In genomic region chr19:1383311-1384084, GRCh38 we compare ENCODE assay signal across 8 cellular contexts. TPM values are rescaled to one million over a fixed set of nuclear protein-coding genes. Genes with fewer than 3 reads are reported as not detected.
A peak's percentile ranks its signal among the peaks of the same experiment; 100 is the strongest.
DNase-seq lines count a peak whose midpoint lies in the region; ATAC-seq, FAIRE-seq and TF ChIP-seq lines count a peak whose summit lies in the region.

Gene NDUFS7, plus strand, starts transcription at chr19:1383907. Its CDS starts 20 bp downstream, at chr19:1383927.

- H3K27me3 Mint-ChIP-seq in T-cell, result peaks cover 0 to 5% of the 10 kb centered on the region in 2 donors

- H3K9ac ChIP-seq in adipocyte (ENCODE audit: low read length), result peak within 1 kb of the TSS; percentile 94

- TF ChIP-seq POLR2A in GM12892 (IDR thresholded peaks at IDR 0.05; ENCODE audit: low read depth, low read length) (peak; percentile 76; the same call in 1 of the 2 replicates), heart left ventricle (IDR thresholded peaks at IDR 0.05) (peak; percentile 34 to 69), upper lobe of left lung (IDR thresholded peaks at IDR 0.05) (peak; percentile 32 to 76 (median 46))

- peak; percentile 63 for ATAC-seq in HG02852 (IDR thresholded peaks at IDR 0.05; ENCODE audit: unreplicated experiment)
- ATAC-seq in T-cell (replicated peaks in 1 of 4), result peak; percentile 85 to 89 (median 88)
- peak; percentile 70 to 88 (median 85) for ATAC-seq in heart left ventricle
- ATAC-seq in upper lobe of left lung (ENCODE audit: low FRiP score in 2 of 2), result peak; percentile 94 to 96

- TF ChIP-seq CTCF in heart left ventricle (IDR thresholded peaks at IDR 0.05), result peak in 2 of 12 donors; percentile 4 to 8
- peak in 5 of 6 experiments; percentile 16 to 86 (median 68) for TF ChIP-seq CTCF in upper lobe of left lung (IDR thresholded peaks at IDR 0.05)

- H3K27me3 ChIP-seq in adipocyte (replicated peaks; ENCODE audit: control insufficient read depth, insufficient read depth, low read length), result no peaks in the 10 kb centered on the region
- no peaks in the 10 kb centered on the region for H3K27me3 ChIP-seq in heart left ventricle
- no peaks in the 10 kb centered on the region for H3K27me3 ChIP-seq in upper lobe of left lung

- peak within 1 kb of the TSS; percentile 92 to 99 (median 96) for H3K27ac ChIP-seq in heart left ventricle
- peak within 1 kb of the TSS; percentile 87 to 94 (median 88) for H3K27ac ChIP-seq in upper lobe of left lung

- intact Hi-C loops in heart left ventricle (cut with DNase I) (loop anchor here in 2 of 10 donors (5.0 to 10.0 kb wide), 3 partner anchors 66 to 109 kb away; partner anchors contain the start of gene FAM174C (in 2 of the 2)), posterior vena cava (cut with DNase I) (loop anchor here in 1 of 2 donors (10.0 kb wide), 1 partner anchor 109 kb away; the partner anchor contains the start of gene FAM174C)

- FAIRE-seq in GM12892 (lab: Jason Lieb, UNC), result peak; percentile 97

- H3K9me3 Mint-ChIP-seq in T-cell, result no peaks in the 10 kb centered on the region

- peak within 1 kb of the TSS; percentile 88 to 93 (median 89) for H3K4me3 Mint-ChIP-seq in T-cell

- peak within 1 kb of the TSS; percentile 99 for H3K27ac Mint-ChIP-seq in T-cell

- peaks cover 14% of the 10 kb centered on the region for H3K4me1 ChIP-seq in adipocyte (ENCODE audit: control insufficient read depth, insufficient read depth, low read length)
- H3K4me1 ChIP-seq in heart left ventricle, result peaks cover 2 to 54% (median 40%) of the 10 kb centered on the region in 12 donors
- peaks cover 10 to 31% (median 19%) of the 10 kb centered on the region in 4 donors for H3K4me1 ChIP-seq in upper lobe of left lung

- peaks cover 3% of the 10 kb centered on the region for H3K36me3 Mint-ChIP-seq in T-cell

- H3K36me3 ChIP-seq in adipocyte (ENCODE audit: control insufficient read depth, insufficient read depth, low read length, severe bottlenecking) (peaks cover 6% of the 10 kb centered on the region), heart left ventricle (peaks cover 0 to 15% (median 4%) of the 10 kb centered on the region in 9 donors), upper lobe of left lung (peaks cover 0 to 20% (median 6%) of the 10 kb centered on the region in 4 donors)

- TF ChIP-seq EP300 in upper lobe of left lung (IDR thresholded peaks at IDR 0.05), result peak in 1 of 4 donors; percentile 15

- CTCF ChIA-PET in T-cell (lab: Charles Lee), result interaction anchor here in 1 of 2 donors (1.0 kb wide), 1 partner anchor 12 kb away, joined by 3 read pairs; no protein-coding TSS in a partner anchor

- POLR2A ChIA-PET in T-cell (lab: Charles Lee), result interaction anchor here (0.6 to 0.9 kb wide), 2 partner anchors 28 to 115 kb away, joined by 4 to 6 read pairs; partner anchors contain the start of gene CIRBP (in 1 of the 2)

- DNase-seq in GM12892 (ENCODE audit: insufficient read length) (peak; percentile 77), NCI-H146 (lab: John Stamatoyannopoulos, UW) (peak; percentile 73), T-cell (peak; percentile 79 to 100 (median 90)), adipocyte (ENCODE audit: low read depth) (peak; percentile 95), heart left ventricle (peak; percentile 90 to 94 (median 92)), posterior vena cava (ENCODE audit: low spot score) (peak; percentile 96), upper lobe of left lung (peak; percentile 89 to 98)

- H3K4me3 ChIP-seq in adipocyte (ENCODE audit: low read length) (peak within 1 kb of the TSS; percentile 92), heart left ventricle (peak within 1 kb of the TSS; percentile 69 to 100 (median 88)), upper lobe of left lung (peak within 1 kb of the TSS; percentile 63 to 100 (median 96))

- H3K9me3 ChIP-seq in adipocyte (ENCODE audit: control insufficient read depth, low read length), result no peaks in the 10 kb centered on the region
- H3K9me3 ChIP-seq in heart left ventricle, result no peaks in the 10 kb centered on the region
- no peaks in the 10 kb centered on the region for H3K9me3 ChIP-seq in upper lobe of left lung

- 0 to 2% (median 0%) methylated on average over 23 to 90 of the region's 90 CpGs for WGBS in heart left ventricle, 4 donors
- 0 to 1% methylated on average over 3 to 55 of the region's 90 CpGs for WGBS in upper lobe of left lung, 2 donors

- peaks cover 17 to 25% (median 24%) of the 10 kb centered on the region in 3 donors for H3K4me1 Mint-ChIP-seq in T-cell

RNA-seq across cellular contexts. Expression of gene NDUFS7, which starts in this region (rescaled TPM):
- polyA plus RNA-seq in GM12892 (2012; ENCODE audit: missing spikeins), result 13.5 TPM
- total RNA-seq in T-cell, result 10 to 100 TPM; 50.3 to 85.5 (median 79.6) TPM
- 100 to 1,000 TPM; 205 to 717 (median 336) TPM for total RNA-seq in heart left ventricle
- polyA plus RNA-seq in heart left ventricle, result 100 to 1,000 TPM; 251 to 634 TPM
- total RNA-seq in posterior vena cava, result 10 to 100 TPM; 54.4 to 55.1 TPM
- total RNA-seq in upper lobe of left lung, result 100 to 1,000 TPM in 4 of 6 donors, 10 to 100 TPM in 2; 38.8 to 121 (median 100) TPM

Comparison
In these comparisons a context has a peak if more than half of its experiments do, and no peak if none do; other contexts are left out.
1. Peak in every context shown above with its lines: DNase-seq, ATAC-seq, H3K4me3 ChIP-seq and H3K27ac ChIP-seq.